Comparison of ENCODE assay signal across 8 cellular contexts in the genomic region with DNA sequence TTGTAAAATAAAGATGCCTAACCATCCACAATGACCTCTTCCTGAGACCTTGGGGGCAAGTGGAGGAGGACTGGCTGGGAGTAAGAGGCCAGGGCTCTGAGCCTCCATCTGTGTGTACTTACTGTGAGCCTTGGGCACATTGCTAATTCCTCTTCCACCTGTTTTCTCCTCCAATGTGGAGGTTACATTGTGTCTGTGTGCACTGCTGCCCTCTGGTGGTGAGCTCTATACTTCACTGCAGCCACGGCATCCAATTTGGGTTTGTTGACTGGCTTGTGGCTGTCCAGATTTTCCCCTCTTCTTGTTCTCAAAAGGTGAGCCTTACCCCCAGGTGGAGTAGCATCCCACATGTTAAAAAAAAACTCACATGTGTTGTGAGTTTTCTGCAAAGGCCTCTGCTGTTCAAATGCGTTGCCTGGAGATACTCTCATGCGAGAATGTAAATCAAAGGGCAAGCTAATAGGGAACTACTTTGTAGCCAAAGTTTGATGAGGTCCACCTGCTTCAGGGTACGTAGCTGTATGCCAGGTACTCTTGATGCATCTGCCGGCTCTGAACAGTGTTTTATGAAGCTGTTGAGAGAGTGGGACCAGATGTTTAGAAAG.
A peak's percentile ranks its signal among the peaks of the same experiment; 100 is the strongest.
DNase-seq lines count a peak whose midpoint lies in the region; ATAC-seq and TF ChIP-seq lines count a peak whose summit lies in the region.

No MANE protein-coding gene starts in this region.

- H3K9me3 ChIP-seq in osteoblast (ENCODE audit: low read depth, low read length) (no peaks in the 10 kb centered on the region), thyroid gland (no peaks in the 10 kb centered on the region)

- no peak for TF ChIP-seq EP300 in Ishikawa (IDR thresholded peaks at IDR 0.05; ENCODE audit: borderline replicate concordance)

- no peak overlapping the region for H3K4me2 ChIP-seq in osteoblast (ENCODE audit: insufficient read depth, low read length)

- TF ChIP-seq RAD21 in Ishikawa (IDR thresholded peaks at IDR 0.05; ENCODE audit: low read depth): peak; percentile 79

- in situ Hi-C loops in Caki2 (cut with HindIII; ENCODE audit: low pct_unique_long_range_greater_than_20kb, low sequenced_read_pairs): no loop called here

- H3K79me2 ChIP-seq in osteoblast (ENCODE audit: insufficient read depth, low read length): no peaks in the 10 kb centered on the region

- no peak for TF ChIP-seq POLR2A in thyroid gland (IDR thresholded peaks at IDR 0.05)

- H3K27me3 ChIP-seq in osteoblast (ENCODE audit: insufficient read depth, low read length) (peaks cover 8% of the 10 kb centered on the region), thyroid gland (no peaks in the 10 kb centered on the region)

- no peak overlapping the region for H2AFZ ChIP-seq in osteoblast (ENCODE audit: low read length)

- no peaks in the 10 kb centered on the region for H4K20me1 ChIP-seq in osteoblast (ENCODE audit: insufficient read depth, low read length)

- H3K27ac ChIP-seq in osteoblast (ENCODE audit: low read depth, low read length) (no peak overlapping the region), thyroid gland (no peak overlapping the region)

- intact Hi-C loops in thyroid gland (cut with DNase I): loop anchor here (2.0 kb wide), 1 partner anchor 298 kb away; no protein-coding TSS in a partner anchor

- no peak overlapping the region for H3K4me3 ChIP-seq in osteoblast (ENCODE audit: insufficient read depth, low read length)
- no peak overlapping the region for H3K4me3 ChIP-seq in thyroid gland (replicated peaks in 1 of 3)

- peak; percentile 80 for TF ChIP-seq CTCF in osteoblast (IDR thresholded peaks at IDR 0.05; ENCODE audit: extremely low read depth, low read depth, low read length)
- TF ChIP-seq CTCF in thyroid gland (IDR thresholded peaks at IDR 0.05): peak; percentile 46 to 88 (median 68)

- WGBS in thyroid gland, 2 donors: 51 to 55% methylated on average over 5 of the region's 5 CpGs

- H3K4me1 ChIP-seq in osteoblast (ENCODE audit: insufficient read depth, low read length) (no peaks in the 10 kb centered on the region), thyroid gland (no peaks in the 10 kb centered on the region)

- ATAC-seq in GM21390 (IDR thresholded peaks at IDR 0.05; ENCODE audit: unreplicated experiment): peak; percentile 85

- DNase-seq in Caki2 (ENCODE audit: low read depth) (peak; percentile 50), RPMI8226 (peak; percentile 74), foreskin melanocyte (peak; percentile 17), osteoblast (ENCODE audit: insufficient read length, low spot score, missing footprints) (peak; percentile 86), thyroid gland (peak; percentile 54 to 68)
- DNase-seq in activated T-helper 9 cell treated with anti-CD3 and anti-CD28 coated beads, Interleukin-2, amount 50 U/mL, for 16 hours (ENCODE audit: low read depth): peak; percentile 49

- no peaks in the 10 kb centered on the region for H3K36me3 ChIP-seq in osteoblast (ENCODE audit: insufficient read depth, low read length)
- no peaks in the 10 kb centered on the region for H3K36me3 ChIP-seq in thyroid gland

TF ChIP-seq in Ishikawa, 13 proteins besides CTCF, POLR2A, EP300 and RAD21:
- no peak for TF ChIP-seq CREB1 (IDR thresholded peaks at IDR 0.05; ENCODE audit: low read depth)
- TF ChIP-seq TCF12 (IDR thresholded peaks at IDR 0.05; ENCODE audit: low read depth): no peak
- no peak for TF ChIP-seq ZBTB7A (IDR thresholded peaks at IDR 0.05; ENCODE audit: low read depth)
- no peak for TF ChIP-seq CEBPB (IDR thresholded peaks at IDR 0.05)
- TF ChIP-seq, protein P1, sequence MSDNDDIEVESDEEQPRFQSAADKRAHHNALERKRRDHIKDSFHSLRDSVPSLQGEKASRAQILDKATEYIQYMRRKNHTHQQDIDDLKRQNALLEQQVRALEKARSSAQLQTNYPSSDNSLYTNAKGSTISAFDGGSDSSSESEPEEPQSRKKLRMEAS (IDR thresholded peaks at IDR 0.05): no peak

Comparison
In these comparisons a context has a peak if more than half of its experiments do, and no peak if none do; other contexts are left out.
1. DNase-seq: peak in every context shown above with its lines; median percentile 86 in osteoblast; 74 in RPMI8226; 61 in thyroid gland; 50 in Caki2; 49 in activated T-helper 9 cell treated with anti-CD3 and anti-CD28 coated beads, Interleukin-2, amount 50 U/mL, for 16 hours; 17 in foreskin melanocyte.